ENCODE assay signal across 1 cellular context in the genomic region with DNA sequence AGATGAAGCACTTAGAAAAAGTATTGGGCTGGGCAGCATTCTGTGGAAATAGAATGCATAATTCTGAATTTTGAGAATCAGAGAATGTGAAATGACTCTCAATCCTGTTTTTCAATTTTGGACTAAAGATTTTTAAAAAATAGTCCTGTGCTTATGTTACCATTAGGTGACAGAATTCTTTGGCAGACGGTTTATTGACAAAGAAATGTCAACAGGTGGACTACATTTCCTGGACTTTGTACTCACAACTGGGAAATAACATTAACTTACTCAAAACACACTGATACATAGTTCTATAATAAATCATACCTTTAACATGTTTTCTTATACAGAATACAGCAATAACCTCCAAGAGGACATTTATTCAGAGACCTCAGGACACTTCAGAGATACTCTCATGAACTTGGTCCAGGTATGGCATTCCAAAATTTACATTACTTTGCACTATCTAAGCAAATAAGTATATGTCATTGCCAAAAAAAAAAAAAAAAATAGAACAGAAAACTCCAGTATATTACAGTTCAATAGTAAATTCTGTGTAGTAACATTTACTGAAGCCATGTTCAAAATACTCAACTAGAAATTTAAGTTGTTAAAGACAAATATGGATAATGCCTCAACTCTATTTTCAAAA.
TF ChIP-seq lines count a peak whose summit lies in the region.

No MANE protein-coding gene starts in this region.

TF ChIP-seq in HepG2, 621 proteins besides CTCF, POLR2A, EP300 and RAD21 (continued from another document):
- TF ChIP-seq, protein P1, sequence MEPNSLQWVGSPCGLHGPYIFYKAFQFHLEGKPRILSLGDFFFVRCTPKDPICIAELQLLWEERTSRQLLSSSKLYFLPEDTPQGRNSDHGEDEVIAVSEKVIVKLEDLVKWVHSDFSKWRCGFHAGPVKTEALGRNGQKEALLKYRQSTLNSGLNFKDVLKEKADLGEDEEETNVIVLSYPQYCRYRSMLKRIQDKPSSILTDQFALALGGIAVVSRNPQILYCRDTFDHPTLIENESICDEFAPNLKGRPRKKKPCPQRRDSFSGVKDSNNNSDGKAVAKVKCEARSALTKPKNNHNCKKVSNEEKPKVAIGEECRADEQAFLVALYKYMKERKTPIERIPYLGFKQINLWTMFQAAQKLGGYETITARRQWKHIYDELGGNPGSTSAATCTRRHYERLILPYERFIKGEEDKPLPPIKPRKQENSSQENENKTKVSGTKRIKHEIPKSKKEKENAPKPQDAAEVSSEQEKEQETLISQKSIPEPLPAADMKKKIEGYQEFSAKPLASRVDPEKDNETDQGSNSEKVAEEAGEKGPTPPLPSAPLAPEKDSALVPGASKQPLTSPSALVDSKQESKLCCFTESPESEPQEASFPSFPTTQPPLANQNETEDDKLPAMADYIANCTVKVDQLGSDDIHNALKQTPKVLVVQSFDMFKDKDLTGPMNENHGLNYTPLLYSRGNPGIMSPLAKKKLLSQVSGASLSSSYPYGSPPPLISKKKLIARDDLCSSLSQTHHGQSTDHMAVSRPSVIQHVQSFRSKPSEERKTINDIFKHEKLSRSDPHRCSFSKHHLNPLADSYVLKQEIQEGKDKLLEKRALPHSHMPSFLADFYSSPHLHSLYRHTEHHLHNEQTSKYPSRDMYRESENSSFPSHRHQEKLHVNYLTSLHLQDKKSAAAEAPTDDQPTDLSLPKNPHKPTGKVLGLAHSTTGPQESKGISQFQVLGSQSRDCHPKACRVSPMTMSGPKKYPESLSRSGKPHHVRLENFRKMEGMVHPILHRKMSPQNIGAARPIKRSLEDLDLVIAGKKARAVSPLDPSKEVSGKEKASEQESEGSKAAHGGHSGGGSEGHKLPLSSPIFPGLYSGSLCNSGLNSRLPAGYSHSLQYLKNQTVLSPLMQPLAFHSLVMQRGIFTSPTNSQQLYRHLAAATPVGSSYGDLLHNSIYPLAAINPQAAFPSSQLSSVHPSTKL (CRISPR knock-in tag; IDR thresholded peaks at IDR 0.05), result peak; percentile 53; the same call in 1 of the 2 replicates
- TF ChIP-seq ZNF138 (CRISPR knock-in tag; IDR thresholded peaks at IDR 0.05; ENCODE audit: low read depth), result no peak
- peak; percentile 47; the same call in 1 of the 2 replicates for TF ChIP-seq HNF4A (CRISPR knock-in tag; IDR thresholded peaks at IDR 0.05)
- TF ChIP-seq FOXP1 (IDR thresholded peaks at IDR 0.05), result no peak
- TF ChIP-seq FOXP1 (CRISPR knock-in tag; IDR thresholded peaks at IDR 0.05), result 0 out of 2 replicates have a peak, but pooled peaks have one; percentile 55
- peak; percentile 69 for TF ChIP-seq FOXA3 (CRISPR knock-in tag; IDR thresholded peaks at IDR 0.05)
- peak; percentile 27; the same call in 1 of the 2 replicates for TF ChIP-seq PAXIP1 (CRISPR knock-in tag; conservative IDR thresholded peaks at IDR 0.05)
- no peak for TF ChIP-seq FOXA1 (IDR thresholded peaks at IDR 0.05)
- 0 out of 2 replicates have a peak, but pooled peaks have one; percentile 24 for TF ChIP-seq FOXA1 (CRISPR knock-in tag; IDR thresholded peaks at IDR 0.05)
- TF ChIP-seq, protein P2, sequence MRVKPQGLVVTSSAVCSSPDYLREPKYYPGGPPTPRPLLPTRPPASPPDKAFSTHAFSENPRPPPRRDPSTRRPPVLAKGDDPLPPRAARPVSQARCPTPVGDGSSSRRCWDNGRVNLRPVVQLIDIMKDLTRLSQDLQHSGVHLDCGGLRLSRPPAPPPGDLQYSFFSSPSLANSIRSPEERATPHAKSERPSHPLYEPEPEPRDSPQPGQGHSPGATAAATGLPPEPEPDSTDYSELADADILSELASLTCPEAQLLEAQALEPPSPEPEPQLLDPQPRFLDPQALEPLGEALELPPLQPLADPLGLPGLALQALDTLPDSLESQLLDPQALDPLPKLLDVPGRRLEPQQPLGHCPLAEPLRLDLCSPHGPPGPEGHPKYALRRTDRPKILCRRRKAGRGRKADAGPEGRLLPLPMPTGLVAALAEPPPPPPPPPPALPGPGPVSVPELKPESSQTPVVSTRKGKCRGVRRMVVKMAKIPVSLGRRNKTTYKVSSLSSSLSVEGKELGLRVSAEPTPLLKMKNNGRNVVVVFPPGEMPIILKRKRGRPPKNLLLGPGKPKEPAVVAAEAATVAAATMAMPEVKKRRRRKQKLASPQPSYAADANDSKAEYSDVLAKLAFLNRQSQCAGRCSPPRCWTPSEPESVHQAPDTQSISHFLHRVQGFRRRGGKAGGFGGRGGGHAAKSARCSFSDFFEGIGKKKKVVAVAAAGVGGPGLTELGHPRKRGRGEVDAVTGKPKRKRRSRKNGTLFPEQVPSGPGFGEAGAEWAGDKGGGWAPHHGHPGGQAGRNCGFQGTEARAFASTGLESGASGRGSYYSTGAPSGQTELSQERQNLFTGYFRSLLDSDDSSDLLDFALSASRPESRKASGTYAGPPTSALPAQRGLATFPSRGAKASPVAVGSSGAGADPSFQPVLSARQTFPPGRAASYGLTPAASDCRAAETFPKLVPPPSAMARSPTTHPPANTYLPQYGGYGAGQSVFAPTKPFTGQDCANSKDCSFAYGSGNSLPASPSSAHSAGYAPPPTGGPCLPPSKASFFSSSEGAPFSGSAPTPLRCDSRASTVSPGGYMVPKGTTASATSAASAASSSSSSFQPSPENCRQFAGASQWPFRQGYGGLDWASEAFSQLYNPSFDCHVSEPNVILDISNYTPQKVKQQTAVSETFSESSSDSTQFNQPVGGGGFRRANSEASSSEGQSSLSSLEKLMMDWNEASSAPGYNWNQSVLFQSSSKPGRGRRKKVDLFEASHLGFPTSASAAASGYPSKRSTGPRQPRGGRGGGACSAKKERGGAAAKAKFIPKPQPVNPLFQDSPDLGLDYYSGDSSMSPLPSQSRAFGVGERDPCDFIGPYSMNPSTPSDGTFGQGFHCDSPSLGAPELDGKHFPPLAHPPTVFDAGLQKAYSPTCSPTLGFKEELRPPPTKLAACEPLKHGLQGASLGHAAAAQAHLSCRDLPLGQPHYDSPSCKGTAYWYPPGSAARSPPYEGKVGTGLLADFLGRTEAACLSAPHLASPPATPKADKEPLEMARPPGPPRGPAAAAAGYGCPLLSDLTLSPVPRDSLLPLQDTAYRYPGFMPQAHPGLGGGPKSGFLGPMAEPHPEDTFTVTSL (CRISPR knock-in tag; IDR thresholded peaks at IDR 0.05; ENCODE audit: borderline replicate concordance), result peak; percentile 36; the same call in 1 of the 2 replicates
